In genomic region chr11:62671604-62672528, GRCh38 we compare ENCODE assay signal across 8 cellular contexts. TPM values are rescaled to one million over a fixed set of nuclear protein-coding genes. Genes with fewer than 3 reads are reported as not detected.
DNase-seq lines count a peak whose midpoint lies in the region; ATAC-seq and TF ChIP-seq lines count a peak whose summit lies in the region.

Gene LBHD1, minus strand, starts transcription at chr11:62672267. Its CDS starts 2,236 bp downstream, at chr11:62670031.
Gene UQCC3, plus strand, starts transcription at chr11:62671673. Its CDS starts 73 bp downstream, at chr11:62671746.

- H3K9me3 ChIP-seq in right lobe of liver: no peaks in the 10 kb centered on the region

- 0% methylated on average over 33 of the region's 66 CpGs for WGBS in right lobe of liver (ENCODE audit: insufficient coverage, low coverage, low lambda C conversion rate, missing lambda C conversion rate)

- in situ Hi-C loops in GM18951 (cut with MboI; ENCODE audit: low sequenced_read_pairs, unreplicated experiment): no loop called here

- H3K4me3 Mint-ChIP-seq in dendritic cell treated with granulocyte-macrophage colony-stimulating factor and Interleukin-4, amounts not matched to agents 40 ng/mL and 50 ng/mL, for 4 days: peak within 1 kb of the TSS; percentile 95

- H3K36me3 ChIP-seq in right lobe of liver: peaks cover 0 to 21% (median 0%) of the 10 kb centered on the region in 4 donors

- peak; percentile 68 for ATAC-seq in HG03432 (IDR thresholded peaks at IDR 0.05; ENCODE audit: unreplicated experiment)
- peak; percentile 75 to 87 (median 82) for ATAC-seq in right lobe of liver

- peak within 1 kb of the TSS; percentile 80 to 97 (median 95) for H3K4me3 ChIP-seq in right lobe of liver

- intact Hi-C loops in dendritic cell treated with granulocyte-macrophage colony-stimulating factor and Interleukin-4, amounts not matched to agents 40 ng/mL and 50 ng/mL, for 4 days (cut with micrococcal nuclease): loop anchor here (5.0 kb wide), 1 partner anchor 80 kb away; the partner anchor contains the start of gene TUT1
- intact Hi-C loops in right lobe of liver (cut with DNase I): loop anchor here in 1 of 2 donors (10.0 kb wide), 1 partner anchor 57 kb away; the partner anchor contains the start of genes EML3 and ROM1

- peaks cover 81% of the 10 kb centered on the region for H3K36me3 Mint-ChIP-seq in dendritic cell treated with granulocyte-macrophage colony-stimulating factor and Interleukin-4, amounts not matched to agents 40 ng/mL and 50 ng/mL, for 4 days (ENCODE audit: low read depth)

- H3K27ac ChIP-seq in right lobe of liver: peak within 1 kb of the TSS; percentile 80 to 90 (median 87)

- peak; percentile 68 for TF ChIP-seq POLR2A in GM18951 (IDR thresholded peaks at IDR 0.05; ENCODE audit: extremely low read depth, insufficient read depth, insufficient read length)
- peak; percentile 67 for TF ChIP-seq POLR2A in right lobe of liver (IDR thresholded peaks at IDR 0.05)

- TF ChIP-seq CTCF in right lobe of liver (IDR thresholded peaks at IDR 0.05): no peak

- H3K27me3 Mint-ChIP-seq in dendritic cell treated with granulocyte-macrophage colony-stimulating factor and Interleukin-4, amounts not matched to agents 40 ng/mL and 50 ng/mL, for 4 days: no peaks in the 10 kb centered on the region

- DNase-seq in AG08395 (ENCODE audit: low spot score): peak; percentile 69
- peak; percentile 96 for DNase-seq in NCI-H526 treated with DMSO at 0.1 percent for 48 hours (lab: John Stamatoyannopoulos, UW)
- peak; percentile 65 for DNase-seq in activated CD4-positive, alpha-beta T cell treated with anti-CD3 and anti-CD28 coated beads, Interleukin-2, amount 50 U/mL, for 1 hour
- peak; percentile 76 to 85 (median 83) for DNase-seq in right lobe of liver
- DNase-seq in stimulated activated CD4-positive, alpha-beta T cell treated with anti-CD3 and anti-CD28 coated beads, Interleukin-4, amount 100 ng/mL, for 48 hours (ENCODE audit: low read depth in 2 of 2): peak; percentile 71 to 86

- peak within 1 kb of the TSS; percentile 96 for H3K27ac Mint-ChIP-seq in dendritic cell treated with granulocyte-macrophage colony-stimulating factor and Interleukin-4, amounts not matched to agents 40 ng/mL and 50 ng/mL, for 4 days

- H3K4me1 ChIP-seq in right lobe of liver: peaks cover 0 to 49% (median 15%) of the 10 kb centered on the region in 4 donors

- H3K27me3 ChIP-seq in right lobe of liver: no peaks in the 10 kb centered on the region

- H3K9me3 Mint-ChIP-seq in dendritic cell treated with granulocyte-macrophage colony-stimulating factor and Interleukin-4, amounts not matched to agents 40 ng/mL and 50 ng/mL, for 4 days: no peaks in the 10 kb centered on the region

- H3K4me1 Mint-ChIP-seq in dendritic cell treated with granulocyte-macrophage colony-stimulating factor and Interleukin-4, amounts not matched to agents 40 ng/mL and 50 ng/mL, for 4 days (ENCODE audit: low read depth): peaks cover 56% of the 10 kb centered on the region

RNA-seq across cellular contexts. Expression of gene LBHD1, which starts in this region (rescaled TPM):
- 1 to 10 TPM; 2.7 to 6.5 (median 3.7) TPM for total RNA-seq in right lobe of liver

RNA-seq across cellular contexts. Expression of gene UQCC3, which starts in this region (rescaled TPM):
- total RNA-seq in right lobe of liver: 1 to 10 TPM; 4.0 to 6.3 (median 5.3) TPM

Comparison
In these comparisons a context has a peak if more than half of its experiments do, and no peak if none do; other contexts are left out.
1. Peak in every context shown above with its lines: DNase-seq, ATAC-seq, H3K4me3 ChIP-seq and H3K27ac ChIP-seq.